Comparison of ENCODE assay signal across 1 cellular context in genomic region chr10:44389150-44389549, GRCh38.
TF ChIP-seq lines count a peak whose summit lies in the region.

No MANE protein-coding gene starts in this region.

TF ChIP-seq in IMR-90, 13 proteins besides CTCF, POLR2A, EP300 and RAD21:
- TF ChIP-seq FOS (IDR thresholded peaks at IDR 0.05; ENCODE audit: low read depth, low read length) = no peak
- TF ChIP-seq NFE2L2 (IDR thresholded peaks at IDR 0.05; ENCODE audit: low read depth, low read length) = no peak
- no peak for TF ChIP-seq RCOR1 (IDR thresholded peaks at IDR 0.05; ENCODE audit: insufficient replicate concordance, low read length)
- TF ChIP-seq, protein P1, sequence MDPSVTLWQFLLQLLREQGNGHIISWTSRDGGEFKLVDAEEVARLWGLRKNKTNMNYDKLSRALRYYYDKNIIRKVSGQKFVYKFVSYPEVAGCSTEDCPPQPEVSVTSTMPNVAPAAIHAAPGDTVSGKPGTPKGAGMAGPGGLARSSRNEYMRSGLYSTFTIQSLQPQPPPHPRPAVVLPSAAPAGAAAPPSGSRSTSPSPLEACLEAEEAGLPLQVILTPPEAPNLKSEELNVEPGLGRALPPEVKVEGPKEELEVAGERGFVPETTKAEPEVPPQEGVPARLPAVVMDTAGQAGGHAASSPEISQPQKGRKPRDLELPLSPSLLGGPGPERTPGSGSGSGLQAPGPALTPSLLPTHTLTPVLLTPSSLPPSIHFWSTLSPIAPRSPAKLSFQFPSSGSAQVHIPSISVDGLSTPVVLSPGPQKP (IDR thresholded peaks at IDR 0.05; ENCODE audit: borderline replicate concordance, low read depth, low read length) = no peak
- TF ChIP-seq MAFK (IDR thresholded peaks at IDR 0.05; ENCODE audit: low read depth, low read length) = no peak
- no peak for TF ChIP-seq CHD1 (IDR thresholded peaks at IDR 0.05; ENCODE audit: low read depth, low read length)
- TF ChIP-seq, protein P2, sequence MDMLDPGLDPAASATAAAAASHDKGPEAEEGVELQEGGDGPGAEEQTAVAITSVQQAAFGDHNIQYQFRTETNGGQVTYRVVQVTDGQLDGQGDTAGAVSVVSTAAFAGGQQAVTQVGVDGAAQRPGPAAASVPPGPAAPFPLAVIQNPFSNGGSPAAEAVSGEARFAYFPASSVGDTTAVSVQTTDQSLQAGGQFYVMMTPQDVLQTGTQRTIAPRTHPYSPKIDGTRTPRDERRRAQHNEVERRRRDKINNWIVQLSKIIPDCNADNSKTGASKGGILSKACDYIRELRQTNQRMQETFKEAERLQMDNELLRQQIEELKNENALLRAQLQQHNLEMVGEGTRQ (IDR thresholded peaks at IDR 0.05; ENCODE audit: low read depth, low read length) = no peak
- no peak for TF ChIP-seq RFX5 (IDR thresholded peaks at IDR 0.05; ENCODE audit: low read depth, low read length)
- TF ChIP-seq CEBPB (IDR thresholded peaks at IDR 0.05; ENCODE audit: low read depth, low read length) = no peak
- TF ChIP-seq SMC3 (IDR thresholded peaks at IDR 0.05; ENCODE audit: low read depth, low read length) = no peak
- no peak for TF ChIP-seq MAZ (IDR thresholded peaks at IDR 0.05; ENCODE audit: borderline replicate concordance, low read depth, low read length)
- TF ChIP-seq MXI1 (IDR thresholded peaks at IDR 0.05; ENCODE audit: borderline replicate concordance, low read depth, low read length) = no peak
